ENCODE assay signal across 14 cellular contexts in genomic region chr18:79912994-79913831, GRCh38. TPM values are rescaled to one million over a fixed set of nuclear protein-coding genes. Genes with fewer than 3 reads are reported as not detected.
DNase-seq lines count a peak whose midpoint lies in the region; ATAC-seq and TF ChIP-seq lines count a peak whose summit lies in the region.
"Had no signal": no experiment of that assay in that cellular context is flagged by ENCODE, and none has a peak within 500 bp of the region (broad histone marks: within the 10 kb centered on the region; RNA-seq: fewer than 3 reads in every experiment).

No MANE protein-coding gene starts in this region.

- no peak overlapping the region for H4K8ac ChIP-seq in mesendoderm (ENCODE audit: low read depth, low read length)

- no peak for ATAC-seq in activated CD8-positive, alpha-beta T cell treated with anti-CD3 and anti-CD28 coated beads, Interleukin-2, amount 10 ng/mL, durations not matched to agents 7 days and 5 days
- ATAC-seq: activated CD4-positive, CD25-positive, alpha-beta regulatory T cell treated with anti-CD3 and anti-CD28 coated beads, Interleukin-2, amount 50 U/mL, for 24 hours had no signal

- H3K79me2 ChIP-seq in mesendoderm (ENCODE audit: control insufficient read depth, insufficient read depth, low read length) = no peaks in the 10 kb centered on the region

- no peak overlapping the region for H4K5ac ChIP-seq in mesendoderm (ENCODE audit: low read length)

- H3K4me3 ChIP-seq in skeletal muscle satellite cell (ENCODE audit: low read length) (no peak overlapping the region), mesendoderm (ENCODE audit: low read length) (no peak overlapping the region), tibial nerve (no peak overlapping the region)
- H3K4me3 ChIP-seq: pancreas had no signal

- no peaks in the 10 kb centered on the region for H3K27me3 ChIP-seq in layer of hippocampus (ENCODE audit: control insufficient read depth, insufficient read depth, low read length)
- no peaks in the 10 kb centered on the region for H3K27me3 ChIP-seq in skeletal muscle satellite cell (ENCODE audit: control insufficient read depth, insufficient read depth, low read length)
- H3K27me3 ChIP-seq in mesendoderm (ENCODE audit: insufficient read depth, low read length, poor library complexity) = no peaks in the 10 kb centered on the region
- no peaks in the 10 kb centered on the region for H3K27me3 ChIP-seq in tibial nerve
- H3K27me3 ChIP-seq: pancreas had no signal

- no peak overlapping the region for H2AK5ac ChIP-seq in mesendoderm (ENCODE audit: low read length)

- H2BK5ac ChIP-seq in mesendoderm (ENCODE audit: low read length) = no peak overlapping the region

- no peak overlapping the region for H3K9ac ChIP-seq in skeletal muscle satellite cell (ENCODE audit: low read depth, low read length)
- no peak overlapping the region for H3K9ac ChIP-seq in mesendoderm (ENCODE audit: low read length)

- peak overlapping the region; percentile 64 for H3K27ac Mint-ChIP-seq in activated T-cell treated with anti-CD3 and anti-CD28 coated beads, Interleukin-2, amount 50 U/mL, for 24 hours
- H3K27ac Mint-ChIP-seq in activated CD8-positive, alpha-beta T cell treated with anti-CD3 and anti-CD28 coated beads, Interleukin-2, amount 10 ng/mL, durations not matched to agents 7 days and 5 days = peak overlapping the region; percentile 83

- H3K36me3 ChIP-seq in skeletal muscle satellite cell (ENCODE audit: insufficient read depth, low read length) (peaks cover 31% of the 10 kb centered on the region), mesendoderm (ENCODE audit: control insufficient read depth, insufficient read depth, low read length) (no peaks in the 10 kb centered on the region), tibial nerve (peaks cover 0 to 92% (median 0%) of the 10 kb centered on the region in 3 donors)

- H3K9me3 ChIP-seq in skeletal muscle satellite cell (replicated peaks; ENCODE audit: low read length) (no peaks in the 10 kb centered on the region), tibial nerve (no peaks in the 10 kb centered on the region)
- H3K9me3 ChIP-seq: pancreas had no signal

- no peaks in the 10 kb centered on the region for H3K9me3 Mint-ChIP-seq in activated T-cell treated with anti-CD3 and anti-CD28 coated beads, Interleukin-2, amount 50 U/mL, for 24 hours
- H3K9me3 Mint-ChIP-seq in activated CD8-positive, alpha-beta T cell treated with anti-CD3 and anti-CD28 coated beads, Interleukin-2, amount 10 ng/mL, durations not matched to agents 7 days and 5 days (ENCODE audit: insufficient read depth) = peaks cover 6% of the 10 kb centered on the region
- H3K9me3 Mint-ChIP-seq: central memory CD8-positive, alpha-beta T cell had no signal

- H3K79me1 ChIP-seq in mesendoderm (ENCODE audit: low read length) = no peaks in the 10 kb centered on the region

- no peaks in the 10 kb centered on the region for H3K27me3 Mint-ChIP-seq in activated T-cell treated with anti-CD3 and anti-CD28 coated beads, Interleukin-2, amount 50 U/mL, for 24 hours
- H3K27me3 Mint-ChIP-seq in activated CD8-positive, alpha-beta T cell treated with anti-CD3 and anti-CD28 coated beads, Interleukin-2, amount 10 ng/mL, durations not matched to agents 7 days and 5 days (ENCODE audit: low read depth) = no peaks in the 10 kb centered on the region
- H3K27me3 Mint-ChIP-seq: central memory CD8-positive, alpha-beta T cell had no signal

- POLR2A ChIA-PET in activated CD8-positive, alpha-beta T cell treated with anti-CD3 and anti-CD28 coated beads, Interleukin-2, amount 10 ng/mL, durations not matched to agents 7 days and 5 days (lab: Charles Lee) = no interaction called here

- no peak for DNase-seq in activated T-cell treated with anti-CD3 and anti-CD28 coated beads, Interleukin-2, amount 50 U/mL, for 24 hours
- DNase-seq in activated T-cell treated with anti-CD3 and anti-CD28 coated beads for 4 hours = no peak
- DNase-seq in activated CD8-positive, alpha-beta T cell treated with anti-CD3 and anti-CD28 coated beads, Interleukin-2, amount 10 ng/mL, durations not matched to agents 7 days and 5 days = no peak
- no peak for DNase-seq in HK-2 (ENCODE audit: unreplicated experiment)
- DNase-seq in mesendoderm = no peak
- DNase-seq in tibial nerve (ENCODE audit: low spot score in 2 of 2) = no peak
- DNase-seq: hippocampal formation, NCI-H2227 treated with DMSO at 0.1 percent for 48 hours, trophoblast cell had no signal

- TF ChIP-seq EP300 in tibial nerve (IDR thresholded peaks at IDR 0.05) = no peak

- H3K4me1 ChIP-seq in skeletal muscle satellite cell (ENCODE audit: control insufficient read depth, insufficient read depth, low read length) (peaks cover 13% of the 10 kb centered on the region), mesendoderm (ENCODE audit: control insufficient read depth, low read depth, low read length) (no peaks in the 10 kb centered on the region), tibial nerve (peaks cover 0 to 23% (median 0%) of the 10 kb centered on the region in 4 donors)
- H3K4me1 ChIP-seq: pancreas had no signal

- no peak for TF ChIP-seq POLR2A in tibial nerve (IDR thresholded peaks at IDR 0.05)

- no peak overlapping the region for H3K23ac ChIP-seq in mesendoderm (ENCODE audit: low read length)

- WGBS in mesendoderm (ENCODE audit: extremely low coverage, insufficient coverage, low lambda C conversion rate) = no CpG with 5 or more reads among the region's 28 CpGs
- WGBS in tibial nerve, 2 donors = 89% methylated on average over 25 to 28 of the region's 28 CpGs

- CTCF ChIA-PET in activated CD8-positive, alpha-beta T cell treated with anti-CD3 and anti-CD28 coated beads, Interleukin-2, amount 10 ng/mL, durations not matched to agents 7 days and 5 days (lab: Charles Lee) = no interaction called here

- H3K18ac ChIP-seq in mesendoderm (ENCODE audit: low read length) = no peak overlapping the region

- H3K36me3 Mint-ChIP-seq in activated T-cell treated with anti-CD3 and anti-CD28 coated beads, Interleukin-2, amount 50 U/mL, for 24 hours (ENCODE audit: low read depth) = peaks cover 55% of the 10 kb centered on the region
- peaks cover 56% of the 10 kb centered on the region for H3K36me3 Mint-ChIP-seq in activated CD8-positive, alpha-beta T cell treated with anti-CD3 and anti-CD28 coated beads, Interleukin-2, amount 10 ng/mL, durations not matched to agents 7 days and 5 days (ENCODE audit: low read depth)

- no peak overlapping the region for H3K4me3 Mint-ChIP-seq in activated T-cell treated with anti-CD3 and anti-CD28 coated beads, Interleukin-2, amount 50 U/mL, for 24 hours
- no peak overlapping the region for H3K4me3 Mint-ChIP-seq in activated CD8-positive, alpha-beta T cell treated with anti-CD3 and anti-CD28 coated beads, Interleukin-2, amount 10 ng/mL, durations not matched to agents 7 days and 5 days

- no peak overlapping the region for H3K56ac ChIP-seq in mesendoderm (ENCODE audit: low read length)

- H3K4me2 ChIP-seq in skeletal muscle satellite cell (ENCODE audit: low read length) (peak overlapping the region; percentile 53), mesendoderm (ENCODE audit: low read length) (no peak overlapping the region)

- no peak overlapping the region for H3K4ac ChIP-seq in mesendoderm (ENCODE audit: low read depth, low read length)

- TF ChIP-seq CTCF in tibial nerve (IDR thresholded peaks at IDR 0.05) = no peak

- H3K4me1 Mint-ChIP-seq in activated T-cell treated with anti-CD3 and anti-CD28 coated beads, Interleukin-2, amount 50 U/mL, for 24 hours (ENCODE audit: low read depth) = peaks cover 27% of the 10 kb centered on the region
- peaks cover 29% of the 10 kb centered on the region for H3K4me1 Mint-ChIP-seq in activated CD8-positive, alpha-beta T cell treated with anti-CD3 and anti-CD28 coated beads, Interleukin-2, amount 10 ng/mL, durations not matched to agents 7 days and 5 days (ENCODE audit: low read depth)

- peak overlapping the region; percentile 30 for H3K27ac ChIP-seq in layer of hippocampus (ENCODE audit: low read depth, low read length)
- H3K27ac ChIP-seq in mesendoderm (ENCODE audit: low read depth, low read length) = no peak overlapping the region
- H3K27ac ChIP-seq in tibial nerve = no peak overlapping the region
- H3K27ac ChIP-seq: pancreas had no signal

- no peak overlapping the region for H2BK15ac ChIP-seq in mesendoderm (replicated peaks; ENCODE audit: low read depth)

- H2BK120ac ChIP-seq in mesendoderm (ENCODE audit: low read depth, low read length) = no peak overlapping the region

RNA-seq across cellular contexts. Expression of gene SLC66A2, which starts 38.2 kb away (rescaled TPM):
- total RNA-seq in activated CD8-positive, alpha-beta T cell treated with anti-CD3 and anti-CD28 coated beads, Interleukin-2, amount 10 ng/mL, durations not matched to agents 7 days and 5 days = 10 to 100 TPM; 21.6 to 23.2 TPM
- 30.4 and 32.7 TPM in 2 replicates for total RNA-seq in skeletal muscle satellite cell (2012; rRNA removed)
- polyA plus RNA-seq in mesendoderm (2013, experiment 1 of 2) = 5.5 TPM
- polyA plus RNA-seq in mesendoderm (2013, experiment 2 of 2) = 5.6 TPM
- 100 to 1,000 TPM; 112 to 361 (median 222) TPM for total RNA-seq in tibial nerve

RNA-seq across cellular contexts. Expression of gene HSBP1L1, which starts 51.2 kb away (rescaled TPM):
- total RNA-seq in activated CD8-positive, alpha-beta T cell treated with anti-CD3 and anti-CD28 coated beads, Interleukin-2, amount 10 ng/mL, durations not matched to agents 7 days and 5 days = 1 to 10 TPM in 1 of 2 experiments, under 1 TPM in 1; 0.50 to 1.5 TPM
- total RNA-seq in skeletal muscle satellite cell (2012; rRNA removed) = 3.5 and 3.8 TPM in 2 replicates
- polyA plus RNA-seq in mesendoderm (2013, experiment 1 of 2) = 0.18 TPM
- 0.08 TPM for polyA plus RNA-seq in mesendoderm (2013, experiment 2 of 2)
- 10 to 100 TPM; 18.0 to 35.4 (median 29.7) TPM for total RNA-seq in tibial nerve

Comparison
In these comparisons a context has a peak if more than half of its experiments do, and no peak if none do; other contexts are left out.
1. RNA of gene SLC66A2, which starts 38.2 kb away (total RNA-seq): 112 to 361 TPM in tibial nerve; 21.6 to 23.2 TPM in activated CD8-positive, alpha-beta T cell treated with anti-CD3 and anti-CD28 coated beads, Interleukin-2, amount 10 ng/mL, durations not matched to agents 7 days and 5 days; every median in the first group is over 4 times any median in the second.
2. RNA of gene HSBP1L1, which starts 51.2 kb away (total RNA-seq): 18.0 to 35.4 TPM in tibial nerve; 0.50 to 1.5 TPM in activated CD8-positive, alpha-beta T cell treated with anti-CD3 and anti-CD28 coated beads, Interleukin-2, amount 10 ng/mL, durations not matched to agents 7 days and 5 days; every median in the first group is over 4 times any median in the second.